Comparison of ENCODE assay signal across 24 cellular contexts in genomic region chr5:56166671-56167070, GRCh38.
"Had no signal": no experiment of that assay in that cellular context is flagged by ENCODE, and none has a peak within 500 bp of the region (broad histone marks: within the 10 kb centered on the region; RNA-seq: fewer than 3 reads in every experiment).

No MANE protein-coding gene starts in this region.

- H3K27ac Mint-ChIP-seq: activated B cell treated with CpG ODN at 0.5 μM for 24 hours; activated CD8-positive, alpha-beta T cell treated with anti-CD3 and anti-CD28 coated beads, Interleukin-2, amount 10 ng/mL, durations not matched to agents 7 days and 5 days; effector memory CD8-positive, alpha-beta T cell; progenitor cell of endocrine pancreas had no signal

- H3K27ac ChIP-seq: body of pancreas, epithelial cell of prostate, gastrocnemius medialis, lower lobe of right lung, right atrium auricular region, tibial nerve, uterus had no signal

- H3K4me3 Mint-ChIP-seq: activated B cell treated with CpG ODN at 0.5 μM for 24 hours; activated CD8-positive, alpha-beta T cell treated with anti-CD3 and anti-CD28 coated beads, Interleukin-2, amount 10 ng/mL, durations not matched to agents 7 days and 5 days; effector memory CD8-positive, alpha-beta T cell; mesothelial cell of epicardium; nephron progenitor cell had no signal

- H3K4me1 ChIP-seq: body of pancreas, uterus had no signal

- H3K9me3 ChIP-seq: body of pancreas, gastrocnemius medialis, heart left ventricle, lower lobe of right lung, right atrium auricular region, tibial nerve, uterus had no signal

- H3K9me3 Mint-ChIP-seq: activated B cell treated with CpG ODN at 0.5 μM for 24 hours; activated naive CD4-positive, alpha-beta T cell treated with anti-CD3 and anti-CD28 coated beads, Interleukin-2, amount 50 U/mL, for 72 hours; effector memory CD8-positive, alpha-beta T cell; mesothelial cell of epicardium; nephron progenitor cell had no signal

- ATAC-seq: activated CD8-positive, alpha-beta T cell treated with anti-CD3 and anti-CD28 coated beads, Interleukin-2, amount 10 ng/mL, durations not matched to agents 7 days and 5 days; activated naive CD4-positive, alpha-beta T cell treated with anti-CD3 and anti-CD28 coated beads, Interleukin-2, amount 50 U/mL, for 72 hours; body of pancreas; effector memory CD8-positive, alpha-beta T cell; gastrocnemius medialis; heart left ventricle; left colon had no signal

- H3K4me1 Mint-ChIP-seq: activated B cell treated with CpG ODN at 0.5 μM for 24 hours had no signal

- DNase-seq: activated B cell treated with CpG ODN at 0.5 μM for 24 hours; activated CD4-positive, alpha-beta T cell treated with anti-CD3 and anti-CD28 coated beads for 48 hours; activated CD8-positive, alpha-beta memory T cell treated with anti-CD3 and anti-CD28 coated beads, Interleukin-2, amount 50 U/mL, for 4 hours; activated gamma-delta T cell; activated T-cell treated with anti-CD3 and anti-CD28 coated beads, Interleukin-2, amount 50 U/mL, for 48 hours; amniotic stem cell; body of pancreas; effector memory CD8-positive, alpha-beta T cell; gastrocnemius medialis; heart left ventricle; left colon; lower lobe of right lung; nephron progenitor cell; stimulated activated CD4-positive, alpha-beta T cell treated with anti-CD3 and anti-CD28 coated beads, Interleukin-15, amount 100 ng/mL, for 24 hours; stimulated activated CD4-positive, alpha-beta T cell treated with anti-CD3 and anti-CD28 coated beads, Interleukin-4, amount 100 ng/mL, for 1 hour; stimulated activated naive CD4-positive, alpha-beta T cell; uterus had no signal

- H3K36me3 ChIP-seq: gastrocnemius medialis, heart left ventricle, lower lobe of right lung, right atrium auricular region, tibial nerve, uterus had no signal

- H3K4me3 ChIP-seq: body of pancreas, gastrocnemius medialis, heart left ventricle, lower lobe of right lung, right atrium auricular region, tibial nerve, uterus had no signal

- H3K27me3 ChIP-seq: body of pancreas, gastrocnemius medialis, heart left ventricle, right atrium auricular region, tibial nerve, uterus had no signal

- H3K27me3 Mint-ChIP-seq: progenitor cell of endocrine pancreas had no signal

- H3K36me3 Mint-ChIP-seq: activated naive CD4-positive, alpha-beta T cell treated with anti-CD3 and anti-CD28 coated beads, Interleukin-2, amount 50 U/mL, for 72 hours; mesothelial cell of epicardium had no signal
